In the genomic region with DNA sequence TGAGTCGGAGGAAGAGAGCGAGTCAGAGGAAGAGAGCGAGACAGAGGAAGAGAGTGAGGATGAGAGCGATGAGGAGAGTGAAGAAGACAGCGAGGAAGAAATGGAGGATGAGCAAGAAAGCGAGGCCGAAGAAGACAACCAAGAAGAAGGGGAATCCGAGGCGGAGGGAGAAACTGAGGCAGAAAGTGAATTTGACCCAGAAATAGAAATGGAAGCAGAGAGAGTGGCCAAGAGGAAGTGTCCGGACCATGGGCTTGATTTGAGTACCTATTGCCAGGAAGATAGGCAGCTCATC, we compare ENCODE assay signal across 8 cellular contexts. TPM values are rescaled to one million over a fixed set of nuclear protein-coding genes. Genes with fewer than 3 reads are reported as not detected.
DNase-seq lines count a peak whose midpoint lies in the region; ATAC-seq, FAIRE-seq and TF ChIP-seq lines count a peak whose summit lies in the region.

No MANE protein-coding gene starts in this region.

- peak overlapping the region; percentile 89 to 97 (median 94) for H3K27ac Mint-ChIP-seq in CD4-positive, alpha-beta memory T cell
- H3K27ac Mint-ChIP-seq in endodermal cell = no peak overlapping the region

- ATAC-seq in GM19328 (IDR thresholded peaks at IDR 0.05; ENCODE audit: unreplicated experiment) (no peak), GM21390 (IDR thresholded peaks at IDR 0.05; ENCODE audit: unreplicated experiment) (no peak)

- H2AFZ ChIP-seq in osteoblast (ENCODE audit: low read length) = peak overlapping the region; percentile 97

- peaks cover 4% of the 10 kb centered on the region for H4K20me1 ChIP-seq in osteoblast (ENCODE audit: insufficient read depth, low read length)

- H3K4me1 Mint-ChIP-seq in CD4-positive, alpha-beta memory T cell = peaks cover 36 to 55% (median 45%) of the 10 kb centered on the region in 4 donors
- peaks cover 11% of the 10 kb centered on the region for H3K4me1 Mint-ChIP-seq in endodermal cell

- H3K4me2 ChIP-seq in osteoblast (ENCODE audit: insufficient read depth, low read length) = peak overlapping the region; percentile 93

- H3K36me3 ChIP-seq in CD4-positive, alpha-beta memory T cell (ENCODE audit: insufficient read depth, low read length) = no peaks in the 10 kb centered on the region
- H3K36me3 ChIP-seq in endodermal cell (ENCODE audit: control insufficient read depth, insufficient read depth, low read length) = peaks cover 6% of the 10 kb centered on the region
- no peaks in the 10 kb centered on the region for H3K36me3 ChIP-seq in osteoblast (ENCODE audit: insufficient read depth, low read length)

- peaks cover 2 to 3% of the 10 kb centered on the region in 2 donors for H3K27me3 Mint-ChIP-seq in CD4-positive, alpha-beta memory T cell
- peaks cover 45% of the 10 kb centered on the region for H3K27me3 Mint-ChIP-seq in endodermal cell (ENCODE audit: insufficient read depth)

- peaks cover 29 to 44% of the 10 kb centered on the region in 2 donors for H3K36me3 Mint-ChIP-seq in CD4-positive, alpha-beta memory T cell
- H3K36me3 Mint-ChIP-seq in endodermal cell (ENCODE audit: low read depth) = peaks cover 39% of the 10 kb centered on the region

- no peak for DNase-seq in CD4-positive, alpha-beta memory T cell
- DNase-seq in OCI-M1 (lab: John Stamatoyannopoulos, UW) (peak; percentile 4), endodermal cell (no peak), osteoblast (ENCODE audit: insufficient read length, low spot score, missing footprints) (no peak), D721Med (ENCODE audit: insufficient read length, low spot score) (no peak), HTR-8/SVneo (ENCODE audit: insufficient read length, low spot score) (no peak)

- H3K4me1 ChIP-seq in CD4-positive, alpha-beta memory T cell (ENCODE audit: insufficient read depth, low read length) = peaks cover 34% of the 10 kb centered on the region
- H3K4me1 ChIP-seq in endodermal cell (ENCODE audit: control insufficient read depth, insufficient read depth, low read length) (no peaks in the 10 kb centered on the region), osteoblast (ENCODE audit: insufficient read depth, low read length) (peaks cover 16% of the 10 kb centered on the region)

- FAIRE-seq in D721Med (lab: Jason Lieb, UNC) (no peak), HTR-8/SVneo (lab: Jason Lieb, UNC) (no peak)

- POLR2A ChIA-PET in CD4-positive, alpha-beta memory T cell (lab: Charles Lee; ENCODE audit: partially characterized antibody) = no interaction called here

- H3K9me3 Mint-ChIP-seq in CD4-positive, alpha-beta memory T cell = peaks cover 16 to 38% (median 27%) of the 10 kb centered on the region in 8 donors
- peaks cover 40% of the 10 kb centered on the region for H3K9me3 Mint-ChIP-seq in endodermal cell

- H3K9ac ChIP-seq in endodermal cell (ENCODE audit: extremely low read depth, low read length, poor library complexity, severe bottlenecking) = no peak overlapping the region

- no peaks in the 10 kb centered on the region for H3K27me3 ChIP-seq in CD4-positive, alpha-beta memory T cell (ENCODE audit: insufficient read depth, low read length)
- H3K27me3 ChIP-seq in endodermal cell (ENCODE audit: control insufficient read depth, insufficient read depth, low read length, poor library complexity, severe bottlenecking) = peaks cover 25% of the 10 kb centered on the region
- no peaks in the 10 kb centered on the region for H3K27me3 ChIP-seq in osteoblast (ENCODE audit: insufficient read depth, low read length)

- peak overlapping the region; percentile 79 to 99 (median 96) for H3K4me3 Mint-ChIP-seq in CD4-positive, alpha-beta memory T cell
- H3K4me3 Mint-ChIP-seq in endodermal cell = peak overlapping the region; percentile 70

- WGBS in endodermal cell (ENCODE audit: insufficient coverage in 1 of 2, insufficient read length in 1 of 2), 2 experiments = 89 to 90% methylated on average over 10 of the region's 10 CpGs

- peaks cover 56% of the 10 kb centered on the region for H3K79me2 ChIP-seq in osteoblast (ENCODE audit: insufficient read depth, low read length)

- peak overlapping the region; percentile 50 to 81 for H3K4me3 ChIP-seq in CD4-positive, alpha-beta memory T cell (ENCODE audit: low read length in 2 of 2)
- peak overlapping the region; percentile 81 for H3K4me3 ChIP-seq in endodermal cell (ENCODE audit: low read length)
- H3K4me3 ChIP-seq in osteoblast (ENCODE audit: insufficient read depth, low read length) = peak overlapping the region; percentile 80

- intact Hi-C loops in CD4-positive, alpha-beta memory T cell (cut with micrococcal nuclease) = loop anchor here (2.0 to 10.0 kb wide), 3 partner anchors 47 to 1229 kb away; a partner anchor contains a TSS

- no peak for TF ChIP-seq CTCF in endodermal cell (conservative IDR thresholded peaks at IDR 0.05)
- TF ChIP-seq CTCF in osteoblast (IDR thresholded peaks at IDR 0.05; ENCODE audit: extremely low read depth, low read depth, low read length) = no peak
- no peak for TF ChIP-seq CTCF in D721Med (IDR thresholded peaks at IDR 0.05; ENCODE audit: insufficient read depth, missing control alignments)

- peaks cover 0 to 13% of the 10 kb centered on the region in 2 donors for H3K9me3 ChIP-seq in CD4-positive, alpha-beta memory T cell (ENCODE audit: control insufficient read depth in 1 of 2, low read length in 2 of 2)
- H3K9me3 ChIP-seq in endodermal cell (ENCODE audit: control insufficient read depth, low read length) (peaks cover 43% of the 10 kb centered on the region), osteoblast (ENCODE audit: low read depth, low read length) (peaks cover 5% of the 10 kb centered on the region)

- peak overlapping the region; percentile 74 for H3K27ac ChIP-seq in CD4-positive, alpha-beta memory T cell (ENCODE audit: low read depth, low read length)
- H3K27ac ChIP-seq in endodermal cell (ENCODE audit: low read depth, low read length) = no peak overlapping the region
- H3K27ac ChIP-seq in osteoblast (ENCODE audit: low read depth, low read length) = peak overlapping the region; percentile 83

- CTCF ChIA-PET in CD4-positive, alpha-beta memory T cell (lab: Charles Lee; ENCODE audit: partially characterized antibody) = no interaction called here

RNA-seq across cellular contexts. Expression of a gene that starts 0.8 kb away (rescaled TPM):
- 10 to 100 TPM; 49.8 to 53.1 TPM for total RNA-seq in CD4-positive, alpha-beta memory T cell
- 10 to 100 TPM; 34.7 to 47.6 TPM for polyA plus RNA-seq in CD4-positive, alpha-beta memory T cell
- total RNA-seq in endodermal cell (10 to 100 TPM; 48.5 to 63.8 TPM), osteoblast (23.9 and 40.5 TPM in 2 replicates)
- 39.5 TPM for polyA plus RNA-seq in endodermal cell (2013, experiment 1 of 2)
- 33.2 TPM for polyA plus RNA-seq in endodermal cell (2013, experiment 2 of 2)

RNA-seq across cellular contexts. Expression of a gene that starts 45.1 kb away (rescaled TPM):
- not detected for total RNA-seq in CD4-positive, alpha-beta memory T cell
- under 1 TPM in 1 of 2 donors, not detected in 1; 0.10 TPM for polyA plus RNA-seq in CD4-positive, alpha-beta memory T cell
- total RNA-seq in endodermal cell (10 to 100 TPM; 11.7 to 17.4 TPM), osteoblast (10.3 and 13.8 TPM in 2 replicates)
- 36.3 TPM for polyA plus RNA-seq in endodermal cell (2013, experiment 1 of 2)
- 33.7 TPM for polyA plus RNA-seq in endodermal cell (2013, experiment 2 of 2)

Comparison
In these comparisons a context has a peak if more than half of its experiments do, and no peak if none do; other contexts are left out.
1. RNA of a gene that starts 45.1 kb away (total RNA-seq): 11.7 to 17.4 TPM in endodermal cell and 10.3 to 13.8 TPM in osteoblast; not detected in CD4-positive, alpha-beta memory T cell; every median in the first group is over 10 times any median in the second.
2. Peak in every context shown above with its lines, with median percentiles within 50 percentile points of each other: H3K4me3 ChIP-seq.